16 cellular contexts compared by ENCODE assay signal in genomic region chrX:153500676-153501280, GRCh38. TPM values are rescaled to one million over a fixed set of nuclear protein-coding genes. Genes with fewer than 3 reads are reported as not detected.
"Had no signal": no experiment of that assay in that cellular context is flagged by ENCODE, and none has a peak within 500 bp of the region (broad histone marks: within the 10 kb centered on the region; RNA-seq: fewer than 3 reads in every experiment).

No MANE protein-coding gene starts in this region.

- H3K4me3 ChIP-seq: gastrocnemius medialis, left lung, skin epidermis had no signal

- ATAC-seq: activated CD8-positive, alpha-beta T cell treated with anti-CD3 and anti-CD28 coated beads for 36 hours; esophagus mucosa; gastrocnemius medialis; left lung had no signal

- H3K4me1 ChIP-seq: gastrocnemius medialis, left lung had no signal

- FAIRE-seq: endometrium had no signal

- H3K9me3 ChIP-seq: gastrocnemius medialis, heart left ventricle, left lung had no signal

- DNase-seq: activated B cell treated with CpG ODN at 0.5 μM for 24 hours; activated CD4-positive, alpha-beta T cell treated with anti-CD3 and anti-CD28 coated beads, Interleukin-2, amount 10 ng/mL, durations not matched to agents 24 days and 14 days; activated CD8-positive, alpha-beta T cell treated with anti-CD3 and anti-CD28 coated beads for 36 hours; activated naive CD4-positive, alpha-beta T cell treated with anti-CD3 and anti-CD28 coated beads for 36 hours; activated T-cell treated with anti-CD3 and anti-CD28 coated beads, Interleukin-2, amount 50 U/mL, for 1 hour; brain microvascular endothelial cell; cortex of kidney; gastrocnemius medialis; heart left ventricle; left lung; stimulated activated CD4-positive, alpha-beta T cell treated with anti-CD3 and anti-CD28 coated beads, Interleukin-15, amount 100 ng/mL, for 24 hours; stimulated activated CD4-positive, alpha-beta T cell treated with anti-CD3 and anti-CD28 coated beads, Interleukin-2, amount 100 ng/mL, for 48 hours had no signal

- H3K36me3 ChIP-seq: gastrocnemius medialis, left lung had no signal

- H3K27ac ChIP-seq: brain microvascular endothelial cell, gastrocnemius medialis, left lung had no signal

- H3K27me3 ChIP-seq: brain microvascular endothelial cell had no signal

RNA-seq across cellular contexts. Expression of gene BGN, which starts 6.0 kb away (rescaled TPM):
- polyA plus RNA-seq: neural cell had no signal

RNA-seq across cellular contexts. Expression of gene ATP2B3, which starts 16.7 kb away (rescaled TPM):
- polyA plus RNA-seq: heart left ventricle had no signal

RNA-seq across cellular contexts. Expression of gene TREX2, which starts 54.9 kb away (rescaled TPM):
- polyA plus RNA-seq: neural cell had no signal
